ENCODE assay signal across 8 cellular contexts in genomic region chr6:39114395-39114706, GRCh38. TPM values are rescaled to one million over a fixed set of nuclear protein-coding genes. Genes with fewer than 3 reads are reported as not detected.
DNase-seq lines count a peak whose midpoint lies in the region; ATAC-seq and TF ChIP-seq lines count a peak whose summit lies in the region.

No MANE protein-coding gene starts in this region.

- no peaks in the 10 kb centered on the region for H3K9me3 ChIP-seq in ectodermal cell (ENCODE audit: control insufficient read depth, low read length)

- H3K36me3 ChIP-seq in ectodermal cell (ENCODE audit: control insufficient read depth, insufficient read depth, low read length) = peaks cover 7% of the 10 kb centered on the region

- DNase-seq in HEK293T (ENCODE audit: extremely low spot score) = no peak
- peak; percentile 44 for DNase-seq in NCI-H1694 treated with DMSO at 0.1 percent for 48 hours (lab: John Stamatoyannopoulos, UW)
- no peak for DNase-seq in natural killer cell
- DNase-seq in activated effector memory CD4-positive, alpha-beta T cell treated with anti-CD3 and anti-CD28 coated beads, Interleukin-2, amount 50 U/mL, for 16 hours = no peak
- DNase-seq in CD1c-positive myeloid dendritic cell (ENCODE audit: extremely low spot score) = no peak
- DNase-seq in activated CD8-positive, alpha-beta memory T cell treated with anti-CD3 and anti-CD28 coated beads, Interleukin-2, amount 50 U/mL, for 48 hours = no peak

- no peak for TF ChIP-seq CTCF in natural killer cell (IDR thresholded peaks at IDR 0.05)

- POLR2A ChIA-PET in HEK293T (lab: Yijun Ruan, JAX) = interaction anchor here (0.9 to 2.2 kb wide), 11 partner anchors 9 to 174 kb away, joined by 3 to 14 read pairs (median 5); no protein-coding TSS in a partner anchor

- intact Hi-C loops in natural killer cell (cut with micrococcal nuclease) = loop anchor here (10.0 kb wide), 1 partner anchor 480 kb away; the partner anchor contains the start of gene BTBD9

- ATAC-seq in GM18861 (IDR thresholded peaks at IDR 0.05; ENCODE audit: unreplicated experiment) = peak; percentile 11
- ATAC-seq in natural killer cell = peak in 2 of 3 donors; percentile 1 to 2

- no peaks in the 10 kb centered on the region for H3K36me3 Mint-ChIP-seq in natural killer cell

- H3K4me1 ChIP-seq in ectodermal cell (ENCODE audit: control insufficient read depth, insufficient read depth, low read length) = peaks cover 5% of the 10 kb centered on the region

- peak overlapping the region; percentile 91 to 98 for H3K27ac Mint-ChIP-seq in natural killer cell

- 1% methylated on average over 11 of the region's 11 CpGs for WGBS in ectodermal cell, 2 experiments

- no peaks in the 10 kb centered on the region for H3K9me3 Mint-ChIP-seq in natural killer cell

- peak overlapping the region; percentile 96 for H3K4me3 Mint-ChIP-seq in natural killer cell

- H3K4me1 Mint-ChIP-seq in natural killer cell = peaks cover 21 to 29% of the 10 kb centered on the region in 2 donors

- CTCF ChIA-PET in HEK293T (lab: Yijun Ruan, JAX) = interaction anchor here (2.0 kb wide), 1 partner anchor 12 kb away, joined by 7 read pairs; no protein-coding TSS in a partner anchor

- peaks cover 12% of the 10 kb centered on the region for H3K27me3 ChIP-seq in ectodermal cell (ENCODE audit: control insufficient read depth, insufficient read depth, low read length, poor library complexity, severe bottlenecking)

- no peak overlapping the region for H3K27ac ChIP-seq in ectodermal cell (ENCODE audit: insufficient read depth, low read depth, low read length, poor library complexity, severe bottlenecking)

- no peaks in the 10 kb centered on the region for H3K27me3 Mint-ChIP-seq in natural killer cell (ENCODE audit: low read depth in 2 of 2)

- peak overlapping the region; percentile 75 for H3K4me3 ChIP-seq in ectodermal cell (ENCODE audit: insufficient read depth, low read depth, low read length)

TF ChIP-seq in HEK293T, 16 proteins besides CTCF, POLR2A, EP300 and RAD21:
- TF ChIP-seq L3MBTL2 (conservative IDR thresholded peaks at IDR 0.05) (peak; percentile 65), SUZ12 (IDR thresholded peaks at IDR 0.05) (no peak)
TF ChIP-seq in HEK293T: peak in this region for 1.

RNA-seq across cellular contexts. Expression of gene SAYSD1, which starts 0.6 kb away (rescaled TPM):
- 11.8 TPM for polyA plus RNA-seq in ectodermal cell (2013, experiment 1 of 4)
- polyA plus RNA-seq in ectodermal cell (2013, experiment 2 of 4) = 13.1 TPM
- 9.0 TPM for polyA plus RNA-seq in ectodermal cell (2013, experiment 3 of 4)
- 9.1 TPM for polyA plus RNA-seq in ectodermal cell (2013, experiment 4 of 4)
- 10 to 100 TPM; 11.3 to 13.1 (median 11.5) TPM for total RNA-seq in natural killer cell
